Comparison of ENCODE assay signal across 9 cellular contexts in the genomic region with DNA sequence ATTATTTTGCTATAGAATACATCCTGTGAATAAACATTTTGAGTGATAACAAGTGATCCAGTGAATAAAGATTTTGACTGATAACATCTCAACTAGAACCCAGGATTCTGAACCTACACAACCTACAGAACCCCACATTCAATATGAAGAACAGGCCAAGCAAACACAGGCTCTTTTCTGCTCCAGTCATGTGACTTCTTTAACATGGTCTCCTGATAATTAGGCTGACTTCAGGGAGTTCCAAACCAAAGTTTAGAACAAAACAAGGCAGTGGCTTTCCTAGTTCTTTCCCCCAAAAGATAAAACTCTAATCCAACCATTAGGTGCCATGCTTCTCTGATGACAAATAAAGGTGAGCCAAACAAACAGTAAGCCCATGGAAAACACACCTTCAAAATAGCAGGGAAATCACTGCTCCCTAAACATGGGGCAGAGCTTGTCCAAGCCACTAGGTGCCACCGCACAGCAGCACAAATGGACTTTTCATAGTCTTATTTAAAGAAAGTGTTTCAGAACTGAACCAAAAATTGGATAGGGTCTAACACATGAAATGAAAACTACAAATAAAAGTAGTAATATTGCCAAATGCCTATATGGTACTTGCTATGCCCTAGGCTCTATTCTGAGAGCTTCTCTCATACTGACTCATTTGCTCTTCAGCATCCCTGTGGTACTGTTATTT.
DNase-seq lines count a peak whose midpoint lies in the region; ATAC-seq and TF ChIP-seq lines count a peak whose summit lies in the region.
"Had no signal": no experiment of that assay in that cellular context is flagged by ENCODE, and none has a peak within 500 bp of the region (broad histone marks: within the 10 kb centered on the region; RNA-seq: fewer than 3 reads in every experiment).

No MANE protein-coding gene starts in this region.

- TF ChIP-seq CTCF in chondrocyte (IDR thresholded peaks at IDR 0.05) (peak; percentile 86), neural crest cell (conservative IDR thresholded peaks at IDR 0.05) (peak; percentile 50)

- H3K4me1 Mint-ChIP-seq in chondrocyte (ENCODE audit: low read depth) = peaks cover 7% of the 10 kb centered on the region
- peaks cover 14% of the 10 kb centered on the region for H3K4me1 Mint-ChIP-seq in neural crest cell
- H3K4me1 Mint-ChIP-seq: stimulated activated naive B cell treated with anti-CD40 and anti-IgM and Interleukin-4, amounts not matched to agents 10 μg/mL and 1 μg/mL and 100 μg/mL, for 72 hours had no signal

- H3K27ac Mint-ChIP-seq in chondrocyte (ENCODE audit: unreplicated experiment) (no peak overlapping the region), neural crest cell (ENCODE audit: unreplicated experiment) (no peak overlapping the region)
- H3K27ac Mint-ChIP-seq: stimulated activated naive B cell treated with anti-CD40 and anti-IgM and Interleukin-4, amounts not matched to agents 10 μg/mL and 1 μg/mL and 100 μg/mL, for 72 hours had no signal

- DNase-seq in GM03348 (ENCODE audit: low spot score) (peak; percentile 24), NCI-H146 treated with DMSO at 0.1 percent for 48 hours (lab: John Stamatoyannopoulos, UW; ENCODE audit: unreplicated experiment) (peak; percentile 19), chondrocyte (ENCODE audit: low spot score) (no peak), neural crest cell (ENCODE audit: low read depth, low spot score) (no peak), Kasumi-1 (lab: John Stamatoyannopoulos, UW) (no peak), NCI-H1048 (lab: John Stamatoyannopoulos, UW) (no peak), retina (no peak)
- DNase-seq: stimulated activated naive B cell treated with anti-CD40 and anti-IgM and Interleukin-4, amounts not matched to agents 10 μg/mL and 1 μg/mL and 100 μg/mL, for 72 hours had no signal

- no peaks in the 10 kb centered on the region for H3K9me3 Mint-ChIP-seq in chondrocyte (ENCODE audit: low read depth)
- peaks cover 2% of the 10 kb centered on the region for H3K9me3 Mint-ChIP-seq in neural crest cell

- ATAC-seq in GM18870 (IDR thresholded peaks at IDR 0.05; ENCODE audit: unreplicated experiment) = no peak

- H3K27me3 Mint-ChIP-seq in chondrocyte (ENCODE audit: low read depth) = peaks cover 2% of the 10 kb centered on the region
- H3K27me3 Mint-ChIP-seq in neural crest cell (ENCODE audit: low read depth) = no peaks in the 10 kb centered on the region

- no peaks in the 10 kb centered on the region for H3K36me3 Mint-ChIP-seq in chondrocyte (ENCODE audit: low read depth)
- H3K36me3 Mint-ChIP-seq in neural crest cell (ENCODE audit: low read depth) = no peaks in the 10 kb centered on the region
- H3K36me3 Mint-ChIP-seq: stimulated activated naive B cell treated with anti-CD40 and anti-IgM and Interleukin-4, amounts not matched to agents 10 μg/mL and 1 μg/mL and 100 μg/mL, for 72 hours had no signal

- H3K4me3 Mint-ChIP-seq in chondrocyte (ENCODE audit: unreplicated experiment) (no peak overlapping the region), neural crest cell (no peak overlapping the region)
- H3K4me3 Mint-ChIP-seq: stimulated activated naive B cell treated with anti-CD40 and anti-IgM and Interleukin-4, amounts not matched to agents 10 μg/mL and 1 μg/mL and 100 μg/mL, for 72 hours had no signal

Comparison
In these comparisons a context has a peak if more than half of its experiments do, and no peak if none do; other contexts are left out.
1. DNase-seq: peak in GM03348 (single experiment) and NCI-H146 treated with DMSO at 0.1 percent for 48 hours (single experiment); none in chondrocyte (single experiment), neural crest cell (single experiment), Kasumi-1 (0 of 2), NCI-H1048 (single experiment) and retina (single experiment).